Comparison of ENCODE assay signal across 1 cellular context in the genomic region with DNA sequence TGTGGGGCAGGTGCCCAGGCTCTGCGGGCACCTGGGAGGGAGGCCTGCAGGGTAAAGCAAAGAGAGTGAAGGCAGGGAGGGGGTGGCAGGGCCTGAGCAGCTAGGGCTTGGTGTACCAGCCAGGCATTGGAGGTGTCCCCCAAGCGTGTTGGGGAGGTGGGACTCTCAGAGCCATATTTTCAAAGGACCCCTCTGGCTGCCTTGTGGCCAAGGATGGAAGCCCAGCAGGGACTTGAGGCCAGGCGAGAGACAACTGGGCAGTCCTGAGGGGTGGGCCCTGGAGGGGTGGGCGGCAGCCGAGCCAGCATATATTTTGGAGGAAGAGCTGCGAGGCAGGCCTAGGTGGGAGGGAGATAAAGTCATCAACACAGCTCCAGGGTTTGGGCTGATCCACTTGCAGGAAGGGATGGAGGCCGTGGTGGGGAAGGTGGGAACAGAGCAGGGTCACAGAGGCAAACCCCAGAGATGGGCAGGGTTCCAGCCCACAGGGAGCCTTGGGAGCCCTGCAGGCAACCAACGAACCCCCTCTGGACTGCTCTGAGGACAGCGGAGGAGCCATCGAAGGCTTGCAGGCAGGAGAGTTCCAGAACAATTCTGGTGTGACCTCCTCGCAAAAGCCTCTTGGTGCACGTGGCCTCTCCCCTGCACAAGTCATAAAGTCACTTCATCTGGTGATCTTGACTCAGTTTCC.
TF ChIP-seq lines count a peak whose summit lies in the region.

No MANE protein-coding gene starts in this region.

TF ChIP-seq in IMR-90, 13 proteins besides CTCF, POLR2A, EP300 and RAD21:
- no peak for TF ChIP-seq CEBPB (IDR thresholded peaks at IDR 0.05; ENCODE audit: low read depth, low read length)
- TF ChIP-seq RCOR1 (IDR thresholded peaks at IDR 0.05; ENCODE audit: insufficient replicate concordance, low read length) = no peak
- no peak for TF ChIP-seq RFX5 (IDR thresholded peaks at IDR 0.05; ENCODE audit: low read depth, low read length)
- TF ChIP-seq NFE2L2 (IDR thresholded peaks at IDR 0.05; ENCODE audit: low read depth, low read length) = no peak
- no peak for TF ChIP-seq BHLHE40 (IDR thresholded peaks at IDR 0.05; ENCODE audit: low read depth, low read length)
- TF ChIP-seq MAFK (IDR thresholded peaks at IDR 0.05; ENCODE audit: low read depth, low read length) = no peak
- no peak for TF ChIP-seq SMC3 (IDR thresholded peaks at IDR 0.05; ENCODE audit: low read depth, low read length)
- TF ChIP-seq ELK1 (IDR thresholded peaks at IDR 0.05; ENCODE audit: borderline replicate concordance, low read depth, low read length) = no peak
- TF ChIP-seq MAZ (IDR thresholded peaks at IDR 0.05; ENCODE audit: borderline replicate concordance, low read depth, low read length) = no peak
- TF ChIP-seq USF2 (IDR thresholded peaks at IDR 0.05; ENCODE audit: low read depth, low read length) = no peak
- TF ChIP-seq FOS (IDR thresholded peaks at IDR 0.05; ENCODE audit: low read depth, low read length) = no peak
- TF ChIP-seq MXI1 (IDR thresholded peaks at IDR 0.05; ENCODE audit: borderline replicate concordance, low read depth, low read length) = no peak
- TF ChIP-seq CHD1 (IDR thresholded peaks at IDR 0.05; ENCODE audit: low read depth, low read length) = no peak
